Comparison of ENCODE assay signal across 9 cellular contexts in the genomic region with DNA sequence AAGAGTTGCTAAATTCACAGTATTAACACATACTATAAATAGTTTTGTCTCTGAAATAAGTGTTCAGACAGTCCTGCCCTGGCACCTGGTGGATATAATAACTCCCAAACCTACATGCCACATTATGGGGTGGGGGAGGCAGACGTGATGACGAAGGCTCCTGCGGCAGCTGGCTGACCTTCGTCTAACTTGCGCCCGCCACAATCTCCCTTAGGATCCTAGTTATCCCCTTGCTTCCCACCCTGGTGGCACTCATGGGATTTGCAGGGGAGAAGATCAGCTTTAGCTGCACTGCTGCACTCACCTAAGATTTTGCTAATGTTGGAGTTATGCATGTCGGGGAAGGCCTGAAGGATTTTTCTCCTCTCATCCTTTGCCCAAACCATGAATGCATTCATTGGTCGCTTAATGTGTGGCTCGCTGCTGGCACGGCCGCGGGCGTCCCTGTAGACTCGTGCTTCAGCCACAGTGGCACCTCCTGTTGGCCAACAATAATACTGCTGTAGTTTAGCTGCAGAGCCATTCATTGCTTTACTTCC.
DNase-seq lines count a peak whose midpoint lies in the region; ATAC-seq and TF ChIP-seq lines count a peak whose summit lies in the region.
"Had no signal": no experiment of that assay in that cellular context is flagged by ENCODE, and none has a peak within 500 bp of the region (broad histone marks: within the 10 kb centered on the region; RNA-seq: fewer than 3 reads in every experiment).

No MANE protein-coding gene starts in this region.

- BruUV-seq in OCI-LY7 (replicated peaks; lab: Mats Ljungman, UMichigan), result no TSS peak

- H3K4me3 ChIP-seq in H7 (ENCODE audit: insufficient read depth, low read depth, low read length) (no peak overlapping the region), SU-DHL-6 (ENCODE audit: insufficient read depth, low read length, poor library complexity, severe bottlenecking) (no peak overlapping the region), psoas muscle (no peak overlapping the region), sigmoid colon (no peak overlapping the region), OCI-LY7 (ENCODE audit: low read depth, low read length, poor library complexity, severe bottlenecking) (no peak overlapping the region)

- H4K20me1 ChIP-seq in SU-DHL-6 (ENCODE audit: low read depth, low read length) (no peaks in the 10 kb centered on the region), OCI-LY7 (ENCODE audit: insufficient read depth, low read length) (no peaks in the 10 kb centered on the region)

- H2AFZ ChIP-seq in SU-DHL-6 (ENCODE audit: low read depth, low read length, severe bottlenecking) (no peak overlapping the region), OCI-LY7 (ENCODE audit: low read length) (no peak overlapping the region)

- POLR2A ChIA-PET in OCI-LY7 (lab: Charles Lee), result no interaction called here
- POLR2A ChIA-PET in naive thymus-derived CD8-positive, alpha-beta T cell (lab: Charles Lee), result no interaction called here

- 59 to 80% (median 65%) methylated on average over 14 of the region's 14 CpGs for WGBS in psoas muscle, 3 donors
- WGBS in sigmoid colon, 2 donors, result 92% methylated on average over 14 of the region's 14 CpGs

- H3K27ac ChIP-seq in SU-DHL-6 (ENCODE audit: low read depth, low read length), result no peak overlapping the region
- peak overlapping the region; percentile 39 for H3K27ac ChIP-seq in psoas muscle
- H3K27ac ChIP-seq in sigmoid colon, result no peak overlapping the region
- H3K27ac ChIP-seq in OCI-LY7 (ENCODE audit: low read depth, low read length, poor library complexity, severe bottlenecking), result no peak overlapping the region

- ATAC-seq in left cardiac atrium, result peak; percentile 90 to 93
- peak; percentile 67 to 94 (median 81) for ATAC-seq in psoas muscle
- no peak for ATAC-seq in GM19452 (IDR thresholded peaks at IDR 0.05; ENCODE audit: unreplicated experiment)
- ATAC-seq in naive thymus-derived CD8-positive, alpha-beta T cell, result no peak

- H3K36me3 Mint-ChIP-seq in naive thymus-derived CD8-positive, alpha-beta T cell, result no peaks in the 10 kb centered on the region
- H3K36me3 Mint-ChIP-seq: naive B cell had no signal

- H3K9me2 ChIP-seq in SU-DHL-6 (replicated peaks; ENCODE audit: insufficient read depth, low read length) (no peaks in the 10 kb centered on the region), OCI-LY7 (ENCODE audit: insufficient read depth, low read length) (no peaks in the 10 kb centered on the region)

- no peaks in the 10 kb centered on the region for H3K79me2 ChIP-seq in SU-DHL-6 (ENCODE audit: insufficient read depth, low read length)
- H3K79me2 ChIP-seq in OCI-LY7 (ENCODE audit: insufficient read depth, low read depth, low read length), result no peaks in the 10 kb centered on the region

- no peaks in the 10 kb centered on the region for H3K9me3 Mint-ChIP-seq in naive thymus-derived CD8-positive, alpha-beta T cell

- H3K27me3 Mint-ChIP-seq in naive thymus-derived CD8-positive, alpha-beta T cell, result peaks cover 0 to 9% (median 0%) of the 10 kb centered on the region in 5 donors

- no peaks in the 10 kb centered on the region for H3K9me3 ChIP-seq in SU-DHL-6 (ENCODE audit: insufficient read depth, low read length)
- H3K9me3 ChIP-seq in psoas muscle, result no peaks in the 10 kb centered on the region
- no peaks in the 10 kb centered on the region for H3K9me3 ChIP-seq in sigmoid colon
- H3K9me3 ChIP-seq in OCI-LY7 (ENCODE audit: low read length), result no peaks in the 10 kb centered on the region

- H3K4me3 Mint-ChIP-seq in naive thymus-derived CD8-positive, alpha-beta T cell, result no peak overlapping the region
- H3K4me3 Mint-ChIP-seq: naive B cell had no signal

- H3K36me3 ChIP-seq in H7 (replicated peaks; ENCODE audit: control insufficient read depth, insufficient read depth, low read length) (no peaks in the 10 kb centered on the region), SU-DHL-6 (ENCODE audit: low read length) (no peaks in the 10 kb centered on the region), psoas muscle (ENCODE audit: insufficient read depth in 1 of 2, low read depth in 1 of 2) (peaks cover 3 to 8% of the 10 kb centered on the region in 2 donors), sigmoid colon (no peaks in the 10 kb centered on the region), OCI-LY7 (ENCODE audit: insufficient read depth, low read length) (no peaks in the 10 kb centered on the region)

- H3K4me1 ChIP-seq in psoas muscle (peaks cover 38% of the 10 kb centered on the region), sigmoid colon (peaks cover 0 to 5% (median 0%) of the 10 kb centered on the region in 4 donors), OCI-LY7 (ENCODE audit: insufficient read depth, low read length, poor library complexity, severe bottlenecking) (no peaks in the 10 kb centered on the region)

- H3K4me2 ChIP-seq in SU-DHL-6 (ENCODE audit: low read depth, low read length, poor library complexity, severe bottlenecking), result no peak overlapping the region
- no peak overlapping the region for H3K4me2 ChIP-seq in OCI-LY7 (ENCODE audit: low read length)

- H3K27ac Mint-ChIP-seq in naive thymus-derived CD8-positive, alpha-beta T cell, result no peak overlapping the region
- H3K27ac Mint-ChIP-seq: naive B cell had no signal

- DNase-seq in H7, result peak; percentile 14
- peak; percentile 42 for DNase-seq in left cardiac atrium
- DNase-seq in psoas muscle, result peak in 1 of 2 donors; percentile 49
- no peak for DNase-seq in sigmoid colon
- DNase-seq in OCI-LY7 (ENCODE audit: low spot score), result no peak
- no peak for DNase-seq in naive thymus-derived CD8-positive, alpha-beta T cell
- DNase-seq: naive B cell had no signal

- intact Hi-C loops in left cardiac atrium (cut with DNase I) (loop anchor here in 1 of 2 donors (10.0 kb wide), 2 partner anchors 164 to 664 kb away; no protein-coding TSS in a partner anchor), psoas muscle (cut with DNase I) (loop anchor here (5.0 to 10.0 kb wide), 4 partner anchors 134 to 811 kb away; no protein-coding TSS in a partner anchor), sigmoid colon (cut with DNase I) (no loop called here), OCI-LY7 (cut with micrococcal nuclease; ENCODE audit: unreplicated experiment) (no loop called here)

- H3K9ac ChIP-seq in SU-DHL-6 (ENCODE audit: low read length), result no peak overlapping the region

- CTCF ChIA-PET in OCI-LY7 (lab: Charles Lee; ENCODE audit: unreplicated experiment), result no interaction called here

- H3F3A ChIP-seq in SU-DHL-6 (ENCODE audit: insufficient read depth), result no peaks in the 10 kb centered on the region

- TF ChIP-seq CTCF in SU-DHL-6 (IDR thresholded peaks at IDR 0.05; ENCODE audit: insufficient read depth, low read length, poor library complexity, severe bottlenecking) (peak; percentile 11), psoas muscle (IDR thresholded peaks at IDR 0.05) (peak; percentile 36), sigmoid colon (IDR thresholded peaks at IDR 0.05) (no peak), OCI-LY7 (conservative IDR thresholded peaks at IDR 0.05; ENCODE audit: low read length) (no peak)

- no peak for TF ChIP-seq EP300 in sigmoid colon (IDR thresholded peaks at IDR 0.05)

- no peaks in the 10 kb centered on the region for H3K4me1 Mint-ChIP-seq in naive thymus-derived CD8-positive, alpha-beta T cell
- H3K4me1 Mint-ChIP-seq: naive B cell had no signal

- peaks cover 43% of the 10 kb centered on the region for H3K27me3 ChIP-seq in H7 (ENCODE audit: control insufficient read depth, insufficient read depth, low read length)
- H3K27me3 ChIP-seq in SU-DHL-6 (ENCODE audit: low read length), result no peaks in the 10 kb centered on the region
- H3K27me3 ChIP-seq in psoas muscle (ENCODE audit: insufficient read depth in 3 of 3, low read length in 2 of 3), result no peaks in the 10 kb centered on the region
- no peaks in the 10 kb centered on the region for H3K27me3 ChIP-seq in sigmoid colon

- TF ChIP-seq POLR2A in sigmoid colon (IDR thresholded peaks at IDR 0.05), result no peak

Comparison
In these comparisons a context has a peak if more than half of its experiments do, and no peak if none do; other contexts are left out.
1. DNase-seq: peak in H7 (single experiment) and left cardiac atrium (single experiment); none in sigmoid colon (single experiment), OCI-LY7 (single experiment) and naive thymus-derived CD8-positive, alpha-beta T cell (0 of 10).
2. CTCF ChIP-seq: peak in SU-DHL-6 (single experiment) and psoas muscle (single experiment); none in sigmoid colon (0 of 4) and OCI-LY7 (single experiment).
3. ATAC-seq: peak in left cardiac atrium (2 of 2) and psoas muscle (4 of 4); none in GM19452 (single experiment) and naive thymus-derived CD8-positive, alpha-beta T cell (0 of 2).
4. intact Hi-C loops: an anchor here in psoas muscle (5.0 to 10.0 kb wide); none called in sigmoid colon and OCI-LY7.